ENCODE assay signal across 31 cellular contexts in the genomic region with DNA sequence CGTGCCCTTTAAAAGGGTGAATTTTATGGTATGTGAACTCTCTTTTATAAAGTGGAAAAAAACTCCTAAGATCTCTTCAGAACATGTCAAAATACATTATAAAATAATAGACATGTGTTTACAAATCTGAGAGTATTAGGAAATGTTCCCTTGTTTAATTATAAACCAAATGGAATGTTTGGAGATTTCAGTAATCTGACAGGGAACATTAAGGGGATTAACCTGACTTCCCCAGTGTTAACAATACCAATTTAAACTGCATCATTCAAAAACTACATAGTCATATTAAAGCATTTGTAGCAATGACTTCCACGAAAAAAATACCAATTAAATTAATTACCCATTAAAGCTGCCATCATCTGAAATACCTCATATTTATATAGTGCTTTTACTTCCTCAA. TPM values are rescaled to one million over a fixed set of nuclear protein-coding genes. Genes with fewer than 3 reads are reported as not detected.
DNase-seq lines count a peak whose midpoint lies in the region; ATAC-seq, FAIRE-seq and TF ChIP-seq lines count a peak whose summit lies in the region.
"Had no signal": no experiment of that assay in that cellular context is flagged by ENCODE, and none has a peak within 500 bp of the region (broad histone marks: within the 10 kb centered on the region; RNA-seq: fewer than 3 reads in every experiment).

No MANE protein-coding gene starts in this region.

- no peak for TF ChIP-seq CTCF in HepG2 (CRISPR knock-in tag; IDR thresholded peaks at IDR 0.05)
- no peak for TF ChIP-seq CTCF in foreskin fibroblast (IDR thresholded peaks at IDR 0.05; ENCODE audit: low read depth, low read length)
- no peak for TF ChIP-seq CTCF in psoas muscle (IDR thresholded peaks at IDR 0.05)

- no peak for DNase-seq in CD4-positive, alpha-beta memory T cell
- DNase-seq in T-cell (no peak), HepG2 (ENCODE audit: low spot score) (no peak), renal cortical epithelial cell (ENCODE audit: low read depth) (peak; percentile 51), foreskin fibroblast (no peak), psoas muscle (no peak), mucosa of gallbladder (ENCODE audit: low spot score) (no peak)
- no peak for DNase-seq in stimulated activated CD4-positive, alpha-beta T cell treated with anti-CD3 and anti-CD28 coated beads, Interleukin-4, amount 100 ng/mL, for 4 hours
- DNase-seq: activated CD8-positive, alpha-beta T cell treated with anti-CD3 and anti-CD28 coated beads for 36 hours; aorta; caudate nucleus; cortex of kidney; DMS53; hypothalamus; immature natural killer cell; left colon; NCI-H1417; NCI-H2081; NCI-H345; ovary; SK-N-SH; stimulated activated naive B cell treated with anti-CD40 and anti-IgM and Interleukin-4, amounts not matched to agents 10 μg/mL and 1 μg/mL and 100 μg/mL, for 72 hours; T-helper 17 cell; testis had no signal

- no peaks in the 10 kb centered on the region for H3K9me3 Mint-ChIP-seq in CD4-positive, alpha-beta memory T cell
- no peaks in the 10 kb centered on the region for H3K9me3 Mint-ChIP-seq in T-cell
- H3K9me3 Mint-ChIP-seq: activated CD8-positive, alpha-beta T cell treated with anti-CD3 and anti-CD28 coated beads for 36 hours; activated T-helper 2 cell treated with anti-CD3 and anti-CD28 coated beads, Interferon-gamma antibody, Interleukin-2, Interleukin-4, amounts not matched to agents 10 μg/mL and 5 μg/mL and 100 μg/mL, durations not matched to agents 14 hours and 24 hours and 36 hours; immature natural killer cell; natural killer cell treated with Interleukin-12 subunit alpha and Interleukin-12 subunit beta and Interleukin-15 and Interleukin-18, amount 100 ng/mL, for 72 hours; stimulated activated naive B cell treated with anti-CD40 and anti-IgM and Interleukin-4, amounts not matched to agents 10 μg/mL and 1 μg/mL and 100 μg/mL, for 72 hours had no signal

- intact Hi-C loops in CD4-positive, alpha-beta memory T cell (cut with micrococcal nuclease): no loop called here
- intact Hi-C loops in HepG2 (cut with micrococcal nuclease; ENCODE audit: unreplicated experiment) (loop anchor here (5.0 kb wide), 2 partner anchors 34 to 54 kb away; no protein-coding TSS in a partner anchor), psoas muscle (cut with DNase I) (no loop called here)

- H3K9me3 ChIP-seq in CD4-positive, alpha-beta memory T cell (ENCODE audit: control insufficient read depth in 1 of 2, low read length in 2 of 2): no peaks in the 10 kb centered on the region
- H3K9me3 ChIP-seq in HepG2 (ENCODE audit: low read length) (no peaks in the 10 kb centered on the region), psoas muscle (no peaks in the 10 kb centered on the region)
- H3K9me3 ChIP-seq: gastroesophageal sphincter, ovary, SK-N-SH, testis, vagina had no signal

- BruUV-seq in HepG2 (replicated peaks; lab: Mats Ljungman, UMichigan): no TSS peak

- peak overlapping the region in 5 of 8 donors; percentile 10 to 75 (median 22) for H3K4me3 Mint-ChIP-seq in CD4-positive, alpha-beta memory T cell
- peak overlapping the region in 2 of 3 donors; percentile 10 to 74 for H3K4me3 Mint-ChIP-seq in T-cell
- H3K4me3 Mint-ChIP-seq: activated CD8-positive, alpha-beta T cell treated with anti-CD3 and anti-CD28 coated beads for 36 hours; stimulated activated naive B cell treated with anti-CD40 and anti-IgM and Interleukin-4, amounts not matched to agents 10 μg/mL and 1 μg/mL and 100 μg/mL, for 72 hours had no signal

- peaks cover 2 to 27% (median 14%) of the 10 kb centered on the region in 4 donors for H3K4me1 Mint-ChIP-seq in CD4-positive, alpha-beta memory T cell
- H3K4me1 Mint-ChIP-seq in T-cell: peaks cover 0 to 17% (median 15%) of the 10 kb centered on the region in 3 donors

- no peaks in the 10 kb centered on the region for H3K36me3 Mint-ChIP-seq in CD4-positive, alpha-beta memory T cell
- no peaks in the 10 kb centered on the region for H3K36me3 Mint-ChIP-seq in T-cell
- H3K36me3 Mint-ChIP-seq: activated naive CD8-positive, alpha-beta T cell; immature natural killer cell; natural killer cell treated with Interleukin-12 subunit alpha and Interleukin-12 subunit beta and Interleukin-15 and Interleukin-18, amount 100 ng/mL, for 72 hours; stimulated activated naive B cell treated with anti-CD40 and anti-IgM and Interleukin-4, amounts not matched to agents 10 μg/mL and 1 μg/mL and 100 μg/mL, for 72 hours had no signal

- no peak for FAIRE-seq in HepG2 (lab: Jason Lieb, UNC)
- FAIRE-seq: G401.6 had no signal

- peaks cover 9% of the 10 kb centered on the region for H3K4me1 ChIP-seq in CD4-positive, alpha-beta memory T cell (ENCODE audit: insufficient read depth, low read length)
- H3K4me1 ChIP-seq in HepG2 (ENCODE audit: insufficient read depth, low read length) (peaks cover 64% of the 10 kb centered on the region), psoas muscle (no peaks in the 10 kb centered on the region)
- H3K4me1 ChIP-seq: testis had no signal

- H3K27me3 ChIP-seq in CD4-positive, alpha-beta memory T cell (ENCODE audit: insufficient read depth, low read length): peaks cover 9% of the 10 kb centered on the region
- H3K27me3 ChIP-seq in HepG2 (ENCODE audit: control insufficient read depth in 1 of 2, insufficient read depth in 2 of 2, low read length in 2 of 2): no peaks in the 10 kb centered on the region; a peak in 1 of 5 replicates
- peaks cover 0 to 66% (median 14%) of the 10 kb centered on the region in 3 donors for H3K27me3 ChIP-seq in psoas muscle (ENCODE audit: insufficient read depth in 3 of 3, low read length in 2 of 3)
- H3K27me3 ChIP-seq: ovary, testis, vagina had no signal

- peak overlapping the region; percentile 73 for H3K4me2 ChIP-seq in HepG2 (ENCODE audit: low read depth, low read length)

- TF ChIP-seq RAD21 in HepG2 (CRISPR knock-in tag; IDR thresholded peaks at IDR 0.05): no peak

- no peak for TF ChIP-seq POLR2A in HepG2 (IDR thresholded peaks at IDR 0.05; ENCODE audit: insufficient read depth in 1 of 2, low read depth in 2 of 2, low read length in 2 of 2)

- H3K4me3 ChIP-seq in CD4-positive, alpha-beta memory T cell (ENCODE audit: low read length in 2 of 2): no peak overlapping the region
- no peak overlapping the region for H3K4me3 ChIP-seq in HepG2 (replicated peaks in 1 of 3; ENCODE audit: insufficient read depth in 1 of 3, low read depth in 2 of 3, low read length in 3 of 3)
- no peak overlapping the region for H3K4me3 ChIP-seq in foreskin fibroblast (ENCODE audit: low read depth in 1 of 2, low read length in 2 of 2)
- no peak overlapping the region for H3K4me3 ChIP-seq in psoas muscle
- H3K4me3 ChIP-seq: gastroesophageal sphincter, ovary had no signal

- POLR2A ChIA-PET in CD4-positive, alpha-beta memory T cell (lab: Charles Lee; ENCODE audit: partially characterized antibody): no interaction called here
- POLR2A ChIA-PET in T-cell (lab: Charles Lee) (no interaction called here), HepG2 (lab: Yijun Ruan, JAX) (no interaction called here)

- TF ChIP-seq EP300 in HepG2 (IDR thresholded peaks at IDR 0.05; ENCODE audit: low read depth in 2 of 2, low read length in 2 of 2) (no peak), HepG2 (CRISPR knock-in tag; IDR thresholded peaks at IDR 0.05; ENCODE audit: borderline replicate concordance) (no peak)

- H3K27me3 Mint-ChIP-seq in CD4-positive, alpha-beta memory T cell: peaks cover 31 to 37% of the 10 kb centered on the region in 2 donors
- H3K27me3 Mint-ChIP-seq in T-cell: peaks cover 44 to 53% of the 10 kb centered on the region in 2 donors

- in situ Hi-C loops in HepG2 (cut with HindIII; ENCODE audit: extremely low pct_ligation_motif_present, low pct_unique_long_range_greater_than_20kb): loop anchor here (5.0 kb wide), 1 partner anchor 79 kb away; no protein-coding TSS in a partner anchor

- CTCF ChIA-PET in CD4-positive, alpha-beta memory T cell (lab: Charles Lee; ENCODE audit: partially characterized antibody): no interaction called here
- CTCF ChIA-PET in T-cell (lab: Charles Lee): no interaction called here
- CTCF ChIA-PET in HepG2 (lab: Yijun Ruan, JAX; ENCODE audit: low intra/inter-chr PET ratio, low total read pairs): no interaction called here

- H3K36me3 ChIP-seq in CD4-positive, alpha-beta memory T cell (ENCODE audit: insufficient read depth, low read length): no peaks in the 10 kb centered on the region
- no peaks in the 10 kb centered on the region for H3K36me3 ChIP-seq in HepG2 (replicated peaks in 1 of 2; ENCODE audit: control insufficient read depth in 1 of 2, insufficient read depth in 2 of 2, low read length in 2 of 2)
- no peaks in the 10 kb centered on the region for H3K36me3 ChIP-seq in psoas muscle (ENCODE audit: insufficient read depth in 1 of 2, low read depth in 1 of 2)
- H3K36me3 ChIP-seq: gastroesophageal sphincter, ovary, vagina had no signal

- H3K79me2 ChIP-seq in HepG2 (ENCODE audit: insufficient read depth, low read length): peaks cover 28% of the 10 kb centered on the region

- H4K20me1 ChIP-seq in HepG2 (ENCODE audit: insufficient read depth, low read length): no peaks in the 10 kb centered on the region

- H3K27ac Mint-ChIP-seq in CD4-positive, alpha-beta memory T cell: no peak overlapping the region
- H3K27ac Mint-ChIP-seq in T-cell: no peak overlapping the region
- H3K27ac Mint-ChIP-seq: activated CD8-positive, alpha-beta T cell treated with anti-CD3 and anti-CD28 coated beads for 36 hours; activated naive CD8-positive, alpha-beta T cell; activated T-helper 2 cell treated with anti-CD3 and anti-CD28 coated beads, Interferon-gamma antibody, Interleukin-2, Interleukin-4, amounts not matched to agents 10 μg/mL and 5 μg/mL and 100 μg/mL, durations not matched to agents 14 hours and 24 hours and 36 hours; immature natural killer cell; natural killer cell treated with Interleukin-12 subunit alpha and Interleukin-12 subunit beta and Interleukin-15 and Interleukin-18, amount 100 ng/mL, for 72 hours; stimulated activated naive B cell treated with anti-CD40 and anti-IgM and Interleukin-4, amounts not matched to agents 10 μg/mL and 1 μg/mL and 100 μg/mL, for 72 hours; T-helper 17 cell had no signal

- H2AFZ ChIP-seq in HepG2 (ENCODE audit: low read length): no peak overlapping the region

- no peak overlapping the region for H3K27ac ChIP-seq in CD4-positive, alpha-beta memory T cell (ENCODE audit: low read depth, low read length)
- no peak overlapping the region for H3K27ac ChIP-seq in HepG2 (ENCODE audit: extremely low read length, insufficient read depth, low read length)
- no peak overlapping the region for H3K27ac ChIP-seq in psoas muscle
- H3K27ac ChIP-seq: gastroesophageal sphincter, ovary, testis, vagina had no signal

- ATAC-seq in T-cell (replicated peaks in 1 of 4) (no peak), HepG2 (no peak), psoas muscle (no peak)
- ATAC-seq: activated CD8-positive, alpha-beta T cell treated with anti-CD3 and anti-CD28 coated beads for 36 hours; gastroesophageal sphincter; left colon; natural killer cell treated with Interleukin-12 subunit alpha and Interleukin-12 subunit beta and Interleukin-15 and Interleukin-18, amount 100 ng/mL, for 72 hours; sciatic nerve; stimulated activated naive B cell treated with anti-CD40 and anti-IgM and Interleukin-4, amounts not matched to agents 10 μg/mL and 1 μg/mL and 100 μg/mL, for 72 hours; T-helper 17 cell had no signal

- WGBS in HepG2 (ENCODE audit: low lambda C conversion rate): 39% methylated on average over 2 of the region's 2 CpGs
- WGBS in psoas muscle, 3 donors: 55 to 69% (median 67%) methylated on average over 2 of the region's 2 CpGs

- no peak overlapping the region for H3K9ac ChIP-seq in HepG2 (ENCODE audit: insufficient read depth, low read depth, low read length)
- H3K9ac ChIP-seq: SK-N-SH had no signal

RNA-seq across cellular contexts. Expression of a gene that starts 1.6 kb away (rescaled TPM):
- total RNA-seq in CD4-positive, alpha-beta memory T cell: 1 to 10 TPM; 4.9 to 6.0 TPM
- under 1 TPM in 1 of 2 donors, not detected in 1; 0.13 TPM for polyA plus RNA-seq in CD4-positive, alpha-beta memory T cell
- 1 to 10 TPM; 1.1 to 9.0 (median 4.2) TPM for total RNA-seq in T-cell
- total RNA-seq in HepG2 (2016; rRNA removed; fragmentation: Illumina TruSeq; extraction: Trizol): 28.4 and 34.8 TPM in 2 replicates
- 5.7 and 5.8 TPM in 2 replicates for total RNA-seq in HepG2 (2016; cell fraction: cytosol; rRNA removed; fragmentation: Illumina TruSeq; extraction: Trizol; ENCODE audit: low read depth)
- total RNA-seq in HepG2 (2016; cell fraction: insoluble cytoplasmic fraction; rRNA removed; fragmentation: Illumina TruSeq; extraction: Trizol): 28.2 and 35.4 TPM in 2 replicates
- total RNA-seq in HepG2 (2016; cell fraction: membrane; rRNA removed; fragmentation: Illumina TruSeq; extraction: Trizol): 10.6 and 11.6 TPM in 2 replicates
- total RNA-seq in HepG2 (2016; cell fraction: nucleus; rRNA removed; fragmentation: Illumina TruSeq; extraction: Trizol): 43.9 and 47.4 TPM in 2 replicates
- polyA plus RNA-seq in HepG2 (2011; rRNA removed): 24.1 and 26.2 TPM in 2 replicates
- polyA plus RNA-seq in HepG2 (2011; cell fraction: cytosol; rRNA removed): 15.0 and 25.5 TPM in 2 replicates
- 10.5 and 13.3 TPM in 2 replicates for polyA plus RNA-seq in HepG2 (2011; cell fraction: nucleus; rRNA removed)
- 22.7 and 27.5 TPM in 2 replicates for polyA plus RNA-seq in HepG2 (2012)
- 1.5 and 1.9 TPM in 2 replicates for polyA plus RNA-seq in HepG2 (2016; cell fraction: cytosol; fragmentation: Illumina TruSeq; extraction: Trizol; ENCODE audit: low read depth)
- 14.0 and 16.6 TPM in 2 replicates for polyA plus RNA-seq in HepG2 (2016; cell fraction: insoluble cytoplasmic fraction; fragmentation: Illumina TruSeq; extraction: Trizol; ENCODE audit: low read depth)
- polyA plus RNA-seq in HepG2 (2016; cell fraction: membrane; fragmentation: Illumina TruSeq; extraction: Trizol; ENCODE audit: low read depth): 2.9 TPM in 2 replicates
- polyA plus RNA-seq in HepG2 (2016; cell fraction: nucleus; fragmentation: Illumina TruSeq; extraction: Trizol; ENCODE audit: insufficient read depth, low read depth): 32.0 and 39.4 TPM in 2 replicates
- polyA minus RNA-seq in HepG2 (2011; rRNA and poly(A)+ RNA removed; ENCODE audit: low replicate concordance): 1.1 and 68.4 TPM in 2 replicates
- polyA minus RNA-seq in HepG2 (2011; cell fraction: cytosol; rRNA and poly(A)+ RNA removed): 54.6 and 70.8 TPM in 2 replicates
- 58.3 and 68.8 TPM in 2 replicates for polyA minus RNA-seq in HepG2 (2011; cell fraction: nucleus; rRNA and poly(A)+ RNA removed)
- total RNA-seq in renal cortical epithelial cell: 63.4 and 66.1 TPM in 2 replicates
- under 1 TPM; 0.17 to 0.58 (median 0.33) TPM for total RNA-seq in psoas muscle
- under 1 TPM; 0.06 to 0.44 (median 0.14) TPM for polyA plus RNA-seq in psoas muscle
- total RNA-seq in mucosa of gallbladder: 152 TPM
